13 cellular contexts compared by ENCODE assay signal in the genomic region with DNA sequence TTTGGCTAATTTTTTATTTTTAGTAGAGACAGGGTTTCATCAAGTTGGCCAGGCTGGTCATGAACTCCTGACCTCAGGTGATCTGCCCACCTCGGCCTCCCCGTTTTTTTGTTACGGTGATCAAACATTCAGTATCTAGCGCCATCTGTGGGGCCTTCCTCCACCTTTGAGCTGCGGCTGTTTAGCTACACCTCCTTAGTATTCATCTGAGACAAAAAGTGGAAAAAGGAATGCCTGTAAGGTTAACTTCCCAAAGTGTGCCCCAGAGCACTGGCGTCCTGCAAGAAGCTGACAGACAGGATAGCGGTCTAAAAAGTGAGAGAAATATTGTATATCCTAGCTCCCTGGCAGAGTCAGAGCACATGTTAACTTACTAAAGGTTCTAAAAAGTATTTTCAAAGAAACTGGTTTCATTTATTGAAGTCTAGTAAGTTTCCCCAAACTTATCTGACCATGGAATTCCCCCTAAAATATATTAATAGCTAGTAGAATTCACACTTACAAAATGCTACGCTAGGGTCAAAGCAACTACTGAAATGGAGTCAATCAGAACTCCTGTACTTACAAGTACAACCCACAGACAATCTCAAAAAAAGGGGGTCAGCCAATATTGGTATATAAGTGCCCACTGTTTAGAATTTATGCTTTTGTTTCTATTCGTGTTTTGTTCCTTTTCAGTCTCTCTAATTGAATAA. TPM values are rescaled to one million over a fixed set of nuclear protein-coding genes. Genes with fewer than 3 reads are reported as not detected.
DNase-seq lines count a peak whose midpoint lies in the region; ATAC-seq lines count a peak whose summit lies in the region.
"Had no signal": no experiment of that assay in that cellular context is flagged by ENCODE, and none has a peak within 500 bp of the region (broad histone marks: within the 10 kb centered on the region; RNA-seq: fewer than 3 reads in every experiment).

No MANE protein-coding gene starts in this region.

- no peaks in the 10 kb centered on the region for H3K9me3 Mint-ChIP-seq in activated CD4-positive, alpha-beta T cell treated with anti-CD3 and anti-CD28 coated beads, Interleukin-2, amount 10 ng/mL, durations not matched to agents 24 days and 14 days

- H3K27me3 ChIP-seq in effector memory CD4-positive, alpha-beta T cell (replicated peaks; ENCODE audit: control insufficient read depth, insufficient read depth, low read length, poor library complexity, severe bottlenecking), result no peaks in the 10 kb centered on the region

- no peak for ATAC-seq in GM19351 (IDR thresholded peaks at IDR 0.05; ENCODE audit: unreplicated experiment)

- H3K4me1 ChIP-seq in effector memory CD4-positive, alpha-beta T cell (ENCODE audit: control insufficient read depth, insufficient read depth, low read length, poor library complexity, severe bottlenecking), result peaks cover 5% of the 10 kb centered on the region

- peak overlapping the region; percentile 39 for H3K4me3 Mint-ChIP-seq in activated CD4-positive, alpha-beta T cell treated with anti-CD3 and anti-CD28 coated beads, Interleukin-2, amount 10 ng/mL, durations not matched to agents 24 days and 14 days

- peaks cover 58% of the 10 kb centered on the region for H3K4me1 Mint-ChIP-seq in activated CD4-positive, alpha-beta T cell treated with anti-CD3 and anti-CD28 coated beads, Interleukin-2, amount 10 ng/mL, durations not matched to agents 24 days and 14 days

- intact Hi-C loops in activated CD4-positive, alpha-beta T cell treated with anti-CD3 and anti-CD28 coated beads, Interleukin-2, amount 10 ng/mL, durations not matched to agents 24 days and 14 days (cut with micrococcal nuclease), result loop anchor here (2.0 kb wide), 1 partner anchor 127 kb away; no protein-coding TSS in a partner anchor

- peak; percentile 27 to 47 for DNase-seq in stimulated activated CD4-positive, alpha-beta T cell treated with anti-CD3 and anti-CD28 coated beads, Interleukin-2, amount 100 ng/mL, for 24 hours
- no peak for DNase-seq in stimulated activated CD4-positive, alpha-beta T cell treated with anti-CD3 and anti-CD28 coated beads, Interleukin-2, amount 100 ng/mL, for 48 hours
- DNase-seq in activated CD4-positive, alpha-beta T cell treated with anti-CD3 and anti-CD28 coated beads, Interleukin-2, amount 10 ng/mL, durations not matched to agents 24 days and 14 days, result peak; percentile 60
- DNase-seq in effector memory CD4-positive, alpha-beta T cell, result peak in 2 of 3 donors; percentile 24 to 31
- no peak for DNase-seq in NCI-H2171 treated with DMSO at 0.1 percent for 48 hours (lab: John Stamatoyannopoulos, UW)
- DNase-seq in GM19238 (ENCODE audit: insufficient read length, low spot score), result no peak
- no peak for DNase-seq in NCI-H2107 (lab: John Stamatoyannopoulos, UW)
- DNase-seq: AML-193, NCI-H82, trophoblast cell had no signal

- peaks cover 1% of the 10 kb centered on the region for H3K27me3 Mint-ChIP-seq in activated CD4-positive, alpha-beta T cell treated with anti-CD3 and anti-CD28 coated beads, Interleukin-2, amount 10 ng/mL, durations not matched to agents 24 days and 14 days

- no peak overlapping the region for H3K4me3 ChIP-seq in effector memory CD4-positive, alpha-beta T cell (ENCODE audit: insufficient read depth, low read depth, low read length, poor library complexity, severe bottlenecking)
- H3K4me3 ChIP-seq: mucosa of descending colon, SK-N-MC had no signal

- H3K36me3 ChIP-seq in effector memory CD4-positive, alpha-beta T cell (ENCODE audit: control insufficient read depth, insufficient read depth, low read length), result peaks cover 12% of the 10 kb centered on the region

- H3K27ac Mint-ChIP-seq in activated CD4-positive, alpha-beta T cell treated with anti-CD3 and anti-CD28 coated beads, Interleukin-2, amount 10 ng/mL, durations not matched to agents 24 days and 14 days, result peak overlapping the region; percentile 94

- H3K9me3 ChIP-seq in effector memory CD4-positive, alpha-beta T cell (ENCODE audit: control insufficient read depth, low read length), result no peaks in the 10 kb centered on the region
- H3K9me3 ChIP-seq: mucosa of descending colon had no signal

- peak overlapping the region; percentile 57 for H3K27ac ChIP-seq in effector memory CD4-positive, alpha-beta T cell (ENCODE audit: insufficient read depth, low read length, poor library complexity, severe bottlenecking)
- H3K27ac ChIP-seq: SK-N-MC had no signal

- peaks cover 39% of the 10 kb centered on the region for H3K36me3 Mint-ChIP-seq in activated CD4-positive, alpha-beta T cell treated with anti-CD3 and anti-CD28 coated beads, Interleukin-2, amount 10 ng/mL, durations not matched to agents 24 days and 14 days (ENCODE audit: low read depth)

RNA-seq across cellular contexts. Expression of a gene that starts 59.1 kb away (rescaled TPM):
- total RNA-seq in activated CD4-positive, alpha-beta T cell treated with anti-CD3 and anti-CD28 coated beads, Interleukin-2, amount 10 ng/mL, durations not matched to agents 24 days and 14 days, result 48.3 and 51.2 TPM in 2 replicates

Comparison
In these comparisons a context has a peak if more than half of its experiments do, and no peak if none do; other contexts are left out.
1. DNase-seq: peak in stimulated activated CD4-positive, alpha-beta T cell treated with anti-CD3 and anti-CD28 coated beads, Interleukin-2, amount 100 ng/mL, for 24 hours (2 of 2), activated CD4-positive, alpha-beta T cell treated with anti-CD3 and anti-CD28 coated beads, Interleukin-2, amount 10 ng/mL, durations not matched to agents 24 days and 14 days (single experiment) and effector memory CD4-positive, alpha-beta T cell (2 of 3); none in stimulated activated CD4-positive, alpha-beta T cell treated with anti-CD3 and anti-CD28 coated beads, Interleukin-2, amount 100 ng/mL, for 48 hours (0 of 2), NCI-H2171 treated with DMSO at 0.1 percent for 48 hours (single experiment), GM19238 (single experiment) and NCI-H2107 (single experiment).